8 cellular contexts compared by ENCODE assay signal in the genomic region with DNA sequence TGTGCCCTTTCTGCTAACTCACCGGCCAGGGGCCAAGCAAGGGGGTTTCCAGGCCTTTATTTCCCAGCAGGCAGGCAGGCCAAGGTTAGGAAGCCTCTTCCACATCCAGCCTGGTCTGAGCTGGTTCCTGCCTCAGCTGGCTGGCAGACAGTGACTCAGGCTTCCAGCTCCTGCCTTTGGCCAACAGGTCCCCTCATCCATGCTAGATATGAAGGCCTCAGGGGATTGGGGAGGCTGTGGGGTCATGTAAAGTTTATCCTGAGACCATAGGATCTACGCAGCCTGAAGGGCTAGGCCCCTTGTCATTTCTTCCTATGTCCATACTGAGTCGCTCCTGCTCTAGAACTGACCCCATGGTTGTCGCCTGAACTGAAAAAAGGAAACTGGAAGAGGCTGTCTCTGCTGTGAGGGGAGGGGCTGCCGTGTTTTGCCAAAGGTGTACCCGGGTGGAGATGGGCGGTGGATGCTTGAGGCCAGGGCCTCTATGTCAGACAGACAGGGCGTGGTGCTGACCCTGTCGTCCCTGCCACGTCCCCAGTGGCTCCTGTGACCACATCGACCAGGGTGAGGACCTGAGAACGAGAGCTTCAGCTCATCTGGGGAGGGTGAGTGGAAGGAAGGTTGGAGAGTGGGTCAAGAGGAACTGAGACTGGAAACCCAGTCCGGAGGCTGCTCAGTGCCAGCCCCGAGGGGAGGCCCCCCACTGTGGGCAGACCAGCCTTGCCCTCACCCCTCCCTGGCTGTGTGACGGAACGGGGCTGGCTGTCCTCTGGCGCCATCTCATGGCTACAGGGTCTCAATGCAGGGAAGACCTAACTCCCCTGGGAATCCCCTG. TPM values are rescaled to one million over a fixed set of nuclear protein-coding genes. Genes with fewer than 3 reads are reported as not detected.
A peak's percentile ranks its signal among the peaks of the same experiment; 100 is the strongest.
DNase-seq lines count a peak whose midpoint lies in the region; ATAC-seq and TF ChIP-seq lines count a peak whose summit lies in the region.

No MANE protein-coding gene starts in this region.

- in situ Hi-C loops in GM13977 (cut with MboI; ENCODE audit: low pct_unique_long_range_greater_than_20kb, low sequenced_read_pairs, unreplicated experiment), result no loop called here

- no peaks in the 10 kb centered on the region for H3K36me3 ChIP-seq in ACC112 (ENCODE audit: insufficient read depth, low read length)

- DNase-seq in GM13977 (ENCODE audit: low spot score) (peak; percentile 84), NCI-H2107 treated with DMSO at 0.1 percent for 48 hours (lab: John Stamatoyannopoulos, UW; ENCODE audit: unreplicated experiment) (peak; percentile 41), WTC11 (ENCODE audit: low spot score) (peak; percentile 85), coronary artery (ENCODE audit: low spot score) (peak; percentile 88), left lobe of liver (ENCODE audit: low spot score) (peak; percentile 68)
- peak; percentile 42 for DNase-seq in stimulated activated CD4-positive, alpha-beta T cell treated with anti-CD3 and anti-CD28 coated beads, Interleukin-4, amount 100 ng/mL, for 1 hour

- peaks cover 28% of the 10 kb centered on the region for H3K4me1 ChIP-seq in ACC112 (ENCODE audit: control insufficient read depth, insufficient read depth, low read length, unreplicated experiment)

- no peaks in the 10 kb centered on the region for H3K36me3 Mint-ChIP-seq in WTC11

- no peak overlapping the region for H3K27ac Mint-ChIP-seq in WTC11

- peak overlapping the region; percentile 32; the same call in 1 of the 2 replicates for H3K4me3 ChIP-seq in ACC112 (ENCODE audit: low read depth, low read length)
- peak overlapping the region; percentile 47 for H3K4me3 ChIP-seq in coronary artery

- H3K9me3 Mint-ChIP-seq in WTC11, result no peaks in the 10 kb centered on the region

- H3K4me3 Mint-ChIP-seq in WTC11, result no peak overlapping the region

- POLR2A ChIA-PET in WTC11 (lab: Charles Lee), result interaction anchor here (0.6 kb wide), 1 partner anchor 46 kb away, joined by 3 read pairs; no protein-coding TSS in a partner anchor

- TF ChIP-seq CTCF in GM13977 (IDR thresholded peaks at IDR 0.05; ENCODE audit: extremely low read depth, insufficient read depth, missing control alignments) (peak; percentile 91), WTC11 (IDR thresholded peaks at IDR 0.05) (peak; percentile 81), coronary artery (IDR thresholded peaks at IDR 0.05) (peak; percentile 90)

- no peaks in the 10 kb centered on the region for H3K79me2 ChIP-seq in ACC112 (ENCODE audit: control insufficient read depth, insufficient read depth, low read length, unreplicated experiment)

- peak overlapping the region; percentile 78 for H3K27ac ChIP-seq in ACC112 (ENCODE audit: low read depth, low read length)
- H3K27ac ChIP-seq in coronary artery, result peak overlapping the region; percentile 75 to 79

- H3K27me3 ChIP-seq in ACC112 (ENCODE audit: insufficient read depth, low read length), result no peaks in the 10 kb centered on the region

- H2AFZ ChIP-seq in ACC112 (ENCODE audit: low read length, unreplicated experiment), result peak overlapping the region; percentile 52

- peaks cover 9% of the 10 kb centered on the region for H3K27me3 Mint-ChIP-seq in WTC11 (ENCODE audit: low read depth)

- CTCF ChIA-PET in WTC11 (lab: Charles Lee), result interaction anchor here (0.6 to 5.6 kb wide), 43 partner anchors 10 to 881 kb away, joined by 3 to 49 read pairs (median 4); partner anchors contain the start of gene P2RY2

- peak; percentile 75 for ATAC-seq in HG02943 (IDR thresholded peaks at IDR 0.05; ENCODE audit: low read depth, unreplicated experiment)
- peak; percentile 85 for ATAC-seq in WTC11
- ATAC-seq in left lobe of liver, result peak; percentile 90

- peaks cover 9% of the 10 kb centered on the region for H3K4me1 Mint-ChIP-seq in WTC11

TF ChIP-seq in WTC11, 78 proteins besides CTCF, POLR2A, EP300 and RAD21:
- TF ChIP-seq FOXK1 (CRISPR knock-in tag; IDR thresholded peaks at IDR 0.05) (0 out of 2 replicates have a peak, but pooled peaks have one; percentile 20), ESRRA (CRISPR knock-in tag; IDR thresholded peaks at IDR 0.05; ENCODE audit: borderline replicate concordance) (0 out of 2 replicates have a peak, but pooled peaks have one; percentile 40)
- TF ChIP-seq, protein P1, sequence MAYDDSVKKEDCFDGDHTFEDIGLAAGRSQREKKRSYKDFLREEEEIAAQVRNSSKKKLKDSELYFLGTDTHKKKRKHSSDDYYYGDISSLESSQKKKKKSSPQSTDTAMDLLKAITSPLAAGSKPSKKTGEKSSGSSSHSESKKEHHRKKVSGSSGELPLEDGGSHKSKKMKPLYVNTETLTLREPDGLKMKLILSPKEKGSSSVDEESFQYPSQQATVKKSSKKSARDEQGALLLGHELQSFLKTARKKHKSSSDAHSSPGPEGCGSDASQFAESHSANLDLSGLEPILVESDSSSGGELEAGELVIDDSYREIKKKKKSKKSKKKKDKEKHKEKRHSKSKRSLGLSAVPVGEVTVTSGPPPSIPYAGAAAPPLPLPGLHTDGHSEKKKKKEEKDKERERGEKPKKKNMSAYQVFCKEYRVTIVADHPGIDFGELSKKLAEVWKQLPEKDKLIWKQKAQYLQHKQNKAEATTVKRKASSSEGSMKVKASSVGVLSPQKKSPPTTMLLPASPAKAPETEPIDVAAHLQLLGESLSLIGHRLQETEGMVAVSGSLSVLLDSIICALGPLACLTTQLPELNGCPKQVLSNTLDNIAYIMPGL (CRISPR knock-in tag; IDR thresholded peaks at IDR 0.05), result no peak

RNA-seq across cellular contexts. Expression of gene P2RY6, which starts 17.0 kb away (rescaled TPM):
- total RNA-seq in WTC11 (2021) (0.11 to 0.16 TPM in 2 of 3 replicates, not detected in the other), left lobe of liver (0.25 TPM)

RNA-seq across cellular contexts. Expression of gene ARHGEF17, which starts 19.0 kb away (rescaled TPM):
- total RNA-seq in WTC11 (2021) (16.5 to 18.2 TPM (median 16.9 TPM) in 3 replicates), left lobe of liver (6.8 TPM)

Comparison
In these comparisons a context has a peak if more than half of its experiments do, and no peak if none do; other contexts are left out.
1. Peak in every context shown above with its lines: DNase-seq, ATAC-seq, H3K4me3 ChIP-seq and H3K27ac ChIP-seq.